19 cellular contexts compared by ENCODE assay signal in genomic region chrX:53583571-53583970, GRCh38.
DNase-seq lines count a peak whose midpoint lies in the region; FAIRE-seq and TF ChIP-seq lines count a peak whose summit lies in the region.
"Had no signal": no experiment of that assay in that cellular context is flagged by ENCODE, and none has a peak within 500 bp of the region (broad histone marks: within the 10 kb centered on the region; RNA-seq: fewer than 3 reads in every experiment).

No MANE protein-coding gene starts in this region.

- POLR2A ChIA-PET in A673 (lab: Charles Lee; ENCODE audit: low non-redundant PET) (no interaction called here), Caco-2 (lab: Charles Lee) (no interaction called here)

- H3K9me3 ChIP-seq in A673 (ENCODE audit: low read depth, low read length, poor library complexity, severe bottlenecking) = no peaks in the 10 kb centered on the region
- 0 out of 2 replicates have a peak, but pooled peaks cover 4% of the 10 kb centered on the region for H3K9me3 ChIP-seq in Caco-2
- no peaks in the 10 kb centered on the region for H3K9me3 ChIP-seq in Karpas-422 (ENCODE audit: low read length)

- H3K4me3 ChIP-seq in A673 (ENCODE audit: low read depth, low read length, poor library complexity, severe bottlenecking) = no peak overlapping the region
- H3K4me3 ChIP-seq in Caco-2 (ENCODE audit: low read depth, low read length) = no peak overlapping the region
- H3K4me3 ChIP-seq in Karpas-422 (ENCODE audit: low read length) = no peak overlapping the region
- H3K4me3 ChIP-seq in bronchial epithelial cell (ENCODE audit: low read depth, low read length) = no peak overlapping the region
- H3K4me3 ChIP-seq: GM12878 had no signal

- CTCF ChIA-PET in A673 (lab: Charles Lee) (no interaction called here), Caco-2 (lab: Charles Lee) (no interaction called here)

- peak; percentile 40 for FAIRE-seq in bronchial epithelial cell (lab: Jason Lieb, UNC)
- FAIRE-seq: A204.1, GM12878, H1, HepG2 had no signal

- BruUV-seq in A673 (replicated peaks; lab: Mats Ljungman, UMichigan) = TSS peak; percentile 77
- BruUV-seq in Caco-2 (replicated peaks; lab: Mats Ljungman, UMichigan) = TSS peak; percentile 82

- TF ChIP-seq CTCF in A673 (conservative IDR thresholded peaks at IDR 0.05; ENCODE audit: low read depth, low read length) (no peak), Caco-2 (IDR thresholded peaks at IDR 0.05; ENCODE audit: insufficient read depth in 1 of 2, low read depth in 1 of 2, low read length in 1 of 2, severe bottlenecking in 1 of 2, unreplicated experiment in 1 of 2) (no peak), bronchial epithelial cell (IDR thresholded peaks at IDR 0.05; ENCODE audit: insufficient read depth, low read length, severe bottlenecking) (no peak)

- no peaks in the 10 kb centered on the region for H3K4me1 Mint-ChIP-seq in Caco-2 (ENCODE audit: low read depth, unreplicated experiment)
- H3K4me1 Mint-ChIP-seq: H9 had no signal

- H3K36me3 ChIP-seq in A673 (ENCODE audit: insufficient read depth, low read length, poor library complexity, severe bottlenecking) = peaks cover 65% of the 10 kb centered on the region
- peaks cover 3% of the 10 kb centered on the region for H3K36me3 ChIP-seq in Caco-2 (ENCODE audit: control insufficient read depth, insufficient read depth, low read length)
- peaks cover 55% of the 10 kb centered on the region for H3K36me3 ChIP-seq in Karpas-422 (ENCODE audit: insufficient read depth, low read length)
- peaks cover 8% of the 10 kb centered on the region for H3K36me3 ChIP-seq in bronchial epithelial cell (ENCODE audit: control insufficient read depth, insufficient read depth, low read length)

- H2AFZ ChIP-seq in Karpas-422 (ENCODE audit: low read length) = no peak overlapping the region

- H3K4me2 ChIP-seq in Karpas-422 (ENCODE audit: low read depth, low read length, poor library complexity, severe bottlenecking) = no peak overlapping the region

- H3K79me2 ChIP-seq in Karpas-422 (ENCODE audit: low read length) = peaks cover 24% of the 10 kb centered on the region

- H3K9me2 ChIP-seq in Karpas-422 (replicated peaks; ENCODE audit: insufficient read depth, low read length) = no peaks in the 10 kb centered on the region

- intact Hi-C loops in A673 (cut with micrococcal nuclease; ENCODE audit: unreplicated experiment) = no loop called here
- intact Hi-C loops in Caco-2 (cut with micrococcal nuclease; ENCODE audit: unreplicated experiment) = no loop called here

- no peaks in the 10 kb centered on the region for H3K27me3 Mint-ChIP-seq in Caco-2 (ENCODE audit: insufficient read depth, unreplicated experiment)
- H3K27me3 Mint-ChIP-seq: CD4-positive, alpha-beta T cell had no signal

- H3K27ac ChIP-seq in A673 (ENCODE audit: low read depth, low read length, poor library complexity, severe bottlenecking) (no peak overlapping the region), Karpas-422 (ENCODE audit: low read length) (peak overlapping the region; percentile 31; the same call in 1 of the 2 replicates)
- H3K27ac ChIP-seq: C4-2B had no signal

- H3K9ac ChIP-seq in Karpas-422 (ENCODE audit: low read length) = no peak overlapping the region

- no peaks in the 10 kb centered on the region for H3K9me3 Mint-ChIP-seq in Caco-2 (ENCODE audit: unreplicated experiment)
- H3K9me3 Mint-ChIP-seq: CD4-positive, alpha-beta T cell had no signal

- peaks cover 24% of the 10 kb centered on the region for H3K4me1 ChIP-seq in A673 (ENCODE audit: insufficient read depth, low read length, poor library complexity, severe bottlenecking)
- H3K4me1 ChIP-seq in Caco-2 = no peaks in the 10 kb centered on the region
- peaks cover 13% of the 10 kb centered on the region for H3K4me1 ChIP-seq in Karpas-422 (ENCODE audit: low read length)

- DNase-seq in A673 (ENCODE audit: low spot score) = no peak
- DNase-seq in Caco-2 = no peak
- peak; percentile 57 for DNase-seq in Karpas-422
- no peak for DNase-seq in bronchial epithelial cell (ENCODE audit: low read depth)
- DNase-seq in inferior parietal cortex (ENCODE audit: extremely low spot score) = no peak
- DNase-seq in NAMALWA (ENCODE audit: low spot score) = no peak
- DNase-seq in NCI-H345 treated with DMSO at 0.1 percent for 48 hours (lab: John Stamatoyannopoulos, UW; ENCODE audit: unreplicated experiment) = no peak
- DNase-seq: AML-193; CD4-positive, alpha-beta T cell; DMS 273 treated with DMSO at 0.1 percent for 48 hours; DMS53; DND-41; EL; H9 had no signal

- H3K36me3 Mint-ChIP-seq in Caco-2 (ENCODE audit: insufficient read depth, unreplicated experiment) = peaks cover 65% of the 10 kb centered on the region

- H3K27me3 ChIP-seq in A673 (replicated peaks; ENCODE audit: insufficient read depth, low read depth, low read length, poor library complexity) = no peaks in the 10 kb centered on the region
- no peaks in the 10 kb centered on the region for H3K27me3 ChIP-seq in Caco-2 (replicated peaks; ENCODE audit: control insufficient read depth, insufficient read depth, low read length)
- no peaks in the 10 kb centered on the region for H3K27me3 ChIP-seq in Karpas-422 (ENCODE audit: low read length)
- no peaks in the 10 kb centered on the region for H3K27me3 ChIP-seq in bronchial epithelial cell (ENCODE audit: control insufficient read depth, insufficient read depth, low read length)

- no peak overlapping the region for H3K27ac Mint-ChIP-seq in Caco-2 (ENCODE audit: unreplicated experiment)
- H3K27ac Mint-ChIP-seq: CD4-positive, alpha-beta T cell; H9 had no signal

- H3K4me3 Mint-ChIP-seq in Caco-2 (ENCODE audit: unreplicated experiment) = no peak overlapping the region
- H3K4me3 Mint-ChIP-seq: CD4-positive, alpha-beta T cell; H9 had no signal

- no peaks in the 10 kb centered on the region for H4K20me1 ChIP-seq in Karpas-422 (ENCODE audit: insufficient read depth, low read depth, low read length)
